ENCODE assay signal across 8 cellular contexts in genomic region chr21:43916691-43917514, GRCh38. TPM values are rescaled to one million over a fixed set of nuclear protein-coding genes. Genes with fewer than 3 reads are reported as not detected.
A peak's percentile ranks its signal among the peaks of the same experiment; 100 is the strongest.
DNase-seq lines count a peak whose midpoint lies in the region; ATAC-seq, FAIRE-seq and TF ChIP-seq lines count a peak whose summit lies in the region.

No MANE protein-coding gene starts in this region.

- H3K9me3 ChIP-seq in muscle layer of colon (ENCODE audit: low read length), result no peaks in the 10 kb centered on the region
- H3K9me3 ChIP-seq in thymus (ENCODE audit: control insufficient read depth), result peaks cover 3% of the 10 kb centered on the region

- H3K4me3 ChIP-seq in muscle layer of colon (ENCODE audit: low read depth in 1 of 2, low read length in 2 of 2) (peak overlapping the region; percentile 28 to 33), thymus (ENCODE audit: low read length) (peak overlapping the region; percentile 45)

- peak overlapping the region; percentile 35 for H3K27ac ChIP-seq in muscle layer of colon (ENCODE audit: low read depth, low read length)
- H3K27ac ChIP-seq in thymus (ENCODE audit: low read depth), result peak overlapping the region; percentile 69

- peak; percentile 84 for DNase-seq in OCI-M1 (lab: John Stamatoyannopoulos, UW)
- DNase-seq in activated naive CD4-positive, alpha-beta T cell treated with anti-CD3 and anti-CD28 coated beads, Interleukin-2, amount 50 U/mL, for 16 hours, result peak; percentile 67
- DNase-seq in NCI-H2227 (lab: John Stamatoyannopoulos, UW; ENCODE audit: unreplicated experiment), result no peak
- no peak for DNase-seq in D721Med (ENCODE audit: insufficient read length, low spot score)

- no peak for FAIRE-seq in D721Med (lab: Jason Lieb, UNC)

- ATAC-seq in GM18502 (IDR thresholded peaks at IDR 0.05; ENCODE audit: poor library complexity, unreplicated experiment) (peak; percentile 62), HG03565 (IDR thresholded peaks at IDR 0.05; ENCODE audit: unreplicated experiment) (no peak)

- WGBS in thymus, result 2% methylated on average over 35 of the region's 35 CpGs

- H3K4me1 ChIP-seq in muscle layer of colon (ENCODE audit: insufficient read depth, low read length) (peaks cover 5% of the 10 kb centered on the region), thymus (ENCODE audit: control insufficient read depth, insufficient read depth, low read length) (peaks cover 16% of the 10 kb centered on the region)

- TF ChIP-seq CTCF in D721Med (IDR thresholded peaks at IDR 0.05; ENCODE audit: insufficient read depth, missing control alignments), result no peak

- H3K36me3 ChIP-seq in muscle layer of colon (ENCODE audit: insufficient read depth, low read length), result no peaks in the 10 kb centered on the region
- no peaks in the 10 kb centered on the region for H3K36me3 ChIP-seq in thymus (ENCODE audit: control insufficient read depth, insufficient read depth)

- H3K27me3 ChIP-seq in muscle layer of colon (ENCODE audit: control insufficient read depth in 1 of 2, insufficient read depth in 2 of 2, low read length in 2 of 2) (no peaks in the 10 kb centered on the region), thymus (ENCODE audit: control insufficient read depth, insufficient read depth) (no peaks in the 10 kb centered on the region)

- H3K9ac ChIP-seq in muscle layer of colon (ENCODE audit: low read length), result no peak overlapping the region

RNA-seq across cellular contexts. Expression of gene AGPAT3, which starts 51.9 kb away (rescaled TPM):
- 16.2 TPM for polyA plus RNA-seq in thymus

Comparison
In these comparisons a context has a peak if more than half of its experiments do, and no peak if none do; other contexts are left out.
1. DNase-seq: peak in OCI-M1 (single experiment) and activated naive CD4-positive, alpha-beta T cell treated with anti-CD3 and anti-CD28 coated beads, Interleukin-2, amount 50 U/mL, for 16 hours (single experiment); none in NCI-H2227 (single experiment) and D721Med (single experiment).